ENCODE assay signal across 10 cellular contexts in the genomic region with DNA sequence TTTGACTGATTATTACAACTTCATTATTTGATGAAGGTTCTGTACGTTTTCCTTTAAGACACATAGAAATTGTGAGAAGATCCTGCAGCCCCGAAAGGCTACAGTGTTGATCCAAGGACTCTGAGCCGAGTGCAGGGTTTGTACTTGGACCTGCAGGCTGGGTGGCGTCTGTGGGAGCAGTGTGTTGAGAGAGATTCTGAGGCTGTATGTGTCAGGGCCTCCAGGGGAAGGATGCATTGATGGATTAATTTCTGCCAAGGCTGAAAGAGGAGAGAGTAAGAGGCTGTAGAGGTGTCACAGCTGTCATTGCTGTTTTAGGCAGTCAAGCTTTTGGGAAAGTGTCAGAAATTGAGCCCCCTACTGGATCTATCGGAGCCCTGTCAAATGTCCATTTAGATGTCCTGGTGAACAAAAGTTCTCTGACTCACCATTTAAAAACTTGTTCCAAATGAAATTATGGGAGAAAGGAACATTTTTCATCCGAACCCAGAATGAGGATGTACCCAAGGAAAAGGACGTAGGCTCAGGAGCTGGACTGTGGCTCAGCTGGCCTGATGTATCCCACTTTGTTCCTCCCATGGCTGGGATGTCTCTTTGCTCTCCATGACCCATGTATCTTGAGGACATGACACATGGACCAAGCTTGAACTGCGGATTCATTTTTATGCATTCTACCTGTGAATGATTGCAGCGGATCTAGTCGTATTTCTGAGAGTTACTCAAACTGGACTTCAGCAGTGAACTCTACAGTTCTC.
DNase-seq lines count a peak whose midpoint lies in the region; ATAC-seq and TF ChIP-seq lines count a peak whose summit lies in the region.
"Had no signal": no experiment of that assay in that cellular context is flagged by ENCODE, and none has a peak within 500 bp of the region (broad histone marks: within the 10 kb centered on the region; RNA-seq: fewer than 3 reads in every experiment).

No MANE protein-coding gene starts in this region.

- peak overlapping the region; percentile 37 for H3K18ac ChIP-seq in trophoblast cell (ENCODE audit: low read length)

- no CpG with 5 or more reads among the region's 10 CpGs for WGBS in trophoblast cell (ENCODE audit: extremely low coverage, insufficient coverage, insufficient read length)

- TF ChIP-seq CTCF in OCI-LY1 (IDR thresholded peaks at IDR 0.05; ENCODE audit: low read length) (peak; percentile 50; the same call in 1 of the 2 replicates), epithelial cell of proximal tubule (conservative IDR thresholded peaks at IDR 0.05; ENCODE audit: low read depth, low read length) (peak; percentile 43)

- H3K23ac ChIP-seq in trophoblast cell (ENCODE audit: low read length): peak overlapping the region; percentile 1

- no peak overlapping the region for H4K8ac ChIP-seq in trophoblast cell (ENCODE audit: low read depth, low read length)

- no peak overlapping the region for H3K4me3 ChIP-seq in OCI-LY1 (ENCODE audit: low read depth, low read length, poor library complexity, severe bottlenecking)
- no peak overlapping the region for H3K4me3 ChIP-seq in epithelial cell of proximal tubule (ENCODE audit: low read depth, low read length)
- H3K4me3 ChIP-seq in trophoblast cell (ENCODE audit: low read depth, low read length): no peak overlapping the region
- H3K4me3 ChIP-seq: tibial nerve had no signal

- peaks cover 16% of the 10 kb centered on the region for H3K79me1 ChIP-seq in trophoblast cell (ENCODE audit: low read length)

- no peak for ATAC-seq in HG03135 (IDR thresholded peaks at IDR 0.05; ENCODE audit: unreplicated experiment)

- H3K79me2 ChIP-seq in OCI-LY1 (ENCODE audit: insufficient read depth, low read length) (peaks cover 8% of the 10 kb centered on the region; the same call in 1 of the 2 replicates), trophoblast cell (ENCODE audit: control insufficient read depth, insufficient read depth, low read length, poor library complexity) (peaks cover 18% of the 10 kb centered on the region)

- H3K4me2 ChIP-seq in OCI-LY1 (ENCODE audit: low read length) (no peak overlapping the region), trophoblast cell (ENCODE audit: low read length) (no peak overlapping the region)

- H3K9ac ChIP-seq in OCI-LY1 (ENCODE audit: low read length) (no peak overlapping the region), trophoblast cell (ENCODE audit: low read length) (no peak overlapping the region)

- H3K36me3 ChIP-seq in OCI-LY1 (ENCODE audit: insufficient read depth, low read length): 0 out of 2 replicates have a peak, but pooled peaks cover 6% of the 10 kb centered on the region
- peaks cover 0 to 4% of the 10 kb centered on the region in 2 experiments for H3K36me3 ChIP-seq in trophoblast cell (ENCODE audit: control insufficient read depth in 1 of 2, insufficient read depth in 2 of 2, low read length in 2 of 2)
- H3K36me3 ChIP-seq: tibial nerve had no signal

- H3K4me1 ChIP-seq in OCI-LY1 (ENCODE audit: insufficient read depth, low read length, severe bottlenecking) (peaks cover 87% of the 10 kb centered on the region), trophoblast cell (ENCODE audit: control insufficient read depth in 1 of 2, insufficient read depth in 2 of 2, low read length in 2 of 2) (peaks cover 36 to 43% of the 10 kb centered on the region in 2 experiments)

- no peak overlapping the region for H2BK120ac ChIP-seq in trophoblast cell (ENCODE audit: insufficient read depth, low read length, poor library complexity)

- peak overlapping the region; percentile 91 for H3K4ac ChIP-seq in trophoblast cell (ENCODE audit: low read depth, low read length)

- no peak overlapping the region for H2AFZ ChIP-seq in OCI-LY1 (ENCODE audit: low read length)
- H2AFZ ChIP-seq in trophoblast cell (ENCODE audit: insufficient read depth, low read length, poor library complexity): no peak overlapping the region

- no peak overlapping the region for H2BK5ac ChIP-seq in trophoblast cell (ENCODE audit: low read depth, low read length, poor library complexity)

- H3K9me3 ChIP-seq in OCI-LY1 (ENCODE audit: low read length) (no peaks in the 10 kb centered on the region), trophoblast cell (ENCODE audit: insufficient read depth, low read depth, low read length) (no peaks in the 10 kb centered on the region)
- H3K9me3 ChIP-seq: tibial nerve had no signal

- H3F3A ChIP-seq in OCI-LY1 (ENCODE audit: insufficient read depth, low read length): no peaks in the 10 kb centered on the region

- H3K27me3 ChIP-seq in OCI-LY1 (ENCODE audit: insufficient read depth, low read length) (no peaks in the 10 kb centered on the region), trophoblast cell (ENCODE audit: insufficient read depth, low read length) (no peaks in the 10 kb centered on the region)
- H3K27me3 ChIP-seq: tibial nerve had no signal

- H3K27ac ChIP-seq in OCI-LY1 (ENCODE audit: low read depth, low read length, poor library complexity, severe bottlenecking) (no peak overlapping the region), trophoblast cell (ENCODE audit: low read depth, low read length) (no peak overlapping the region)

- H3K9me2 ChIP-seq in OCI-LY1 (ENCODE audit: low read depth, low read length): no peaks in the 10 kb centered on the region

- H4K91ac ChIP-seq in trophoblast cell (ENCODE audit: low read depth, low read length): no peak overlapping the region

- peak overlapping the region; percentile 37 for H2BK12ac ChIP-seq in trophoblast cell (ENCODE audit: low read length)

- H4K20me1 ChIP-seq in OCI-LY1 (ENCODE audit: insufficient read depth, low read length): no peaks in the 10 kb centered on the region

- H4K12ac ChIP-seq in trophoblast cell (ENCODE audit: low read depth, low read length): no peak overlapping the region

- peak overlapping the region; percentile 75 for H2AK5ac ChIP-seq in trophoblast cell (ENCODE audit: low read length)

- peak overlapping the region; percentile 71 for H3K14ac ChIP-seq in trophoblast cell (ENCODE audit: low read length)

- DNase-seq in GM03348 (ENCODE audit: low spot score): peak; percentile 54
- DNase-seq in epithelial cell of proximal tubule (ENCODE audit: low read depth): no peak
- no peak for DNase-seq in trophoblast cell
- DNase-seq in NCI-H2196 treated with DMSO at 0.1 percent for 48 hours (lab: John Stamatoyannopoulos, UW; ENCODE audit: unreplicated experiment): no peak
- DNase-seq in stimulated activated CD4-positive, alpha-beta T cell treated with anti-CD3 and anti-CD28 coated beads, Interleukin-4, amount 100 ng/mL, for 4 hours: no peak
- DNase-seq in ecto neural progenitor cell (ENCODE audit: low spot score): no peak
- DNase-seq: NCI-H1105 treated with DMSO at 0.1 percent for 48 hours had no signal
